In genomic region chr12:52903855-52904508, GRCh38 we compare ENCODE assay signal across 8 cellular contexts. TPM values are rescaled to one million over a fixed set of nuclear protein-coding genes. Genes with fewer than 3 reads are reported as not detected.
DNase-seq lines count a peak whose midpoint lies in the region; ATAC-seq and FAIRE-seq lines count a peak whose summit lies in the region.

No MANE protein-coding gene starts in this region.

- CTCF ChIA-PET in CD4-positive, alpha-beta memory T cell (lab: Charles Lee; ENCODE audit: partially characterized antibody) = interaction anchor here (1.4 to 2.7 kb wide), 2 partner anchors 19 to 77 kb away, joined by 4 to 9 read pairs; no protein-coding TSS in a partner anchor

- intact Hi-C loops in CD4-positive, alpha-beta memory T cell (cut with micrococcal nuclease) = no loop called here

- peak overlapping the region in 4 of 7 donors; percentile 1 to 75 (median 38) for H3K27ac Mint-ChIP-seq in CD4-positive, alpha-beta memory T cell
- peak overlapping the region in 1 of 2 donors; percentile 6 for H3K27ac Mint-ChIP-seq in activated naive CD4-positive, alpha-beta T cell treated with anti-CD3 and anti-CD28 coated beads, Interleukin-2, amount 50 U/mL, for 72 hours

- H3K27ac ChIP-seq in CD4-positive, alpha-beta memory T cell (ENCODE audit: low read depth, low read length) = no peak overlapping the region
- H3K27ac ChIP-seq in small intestine (ENCODE audit: low read depth in 1 of 2, low read length in 1 of 2) = peak overlapping the region; percentile 96 to 100

- POLR2A ChIA-PET in CD4-positive, alpha-beta memory T cell (lab: Charles Lee; ENCODE audit: partially characterized antibody) = no interaction called here

- no peaks in the 10 kb centered on the region for H3K36me3 Mint-ChIP-seq in CD4-positive, alpha-beta memory T cell
- no peaks in the 10 kb centered on the region for H3K36me3 Mint-ChIP-seq in activated naive CD4-positive, alpha-beta T cell treated with anti-CD3 and anti-CD28 coated beads, Interleukin-2, amount 50 U/mL, for 72 hours

- DNase-seq in CD4-positive, alpha-beta memory T cell = peak in 1 of 5 donors; percentile 6
- DNase-seq in NCI-H510A treated with DMSO at 0.1 percent for 48 hours (lab: John Stamatoyannopoulos, UW) (peak; percentile 70), small intestine (peak; percentile 90)
- peak in 1 of 2 donors; percentile 34 for DNase-seq in activated naive CD4-positive, alpha-beta T cell treated with anti-CD3 and anti-CD28 coated beads, Interleukin-2, amount 50 U/mL, for 72 hours (ENCODE audit: low spot score in 2 of 2)

- H3K4me3 ChIP-seq in CD4-positive, alpha-beta memory T cell (ENCODE audit: low read length in 2 of 2) = no peak overlapping the region
- peak overlapping the region; percentile 76 for H3K4me3 ChIP-seq in iPS-15b (ENCODE audit: low read depth, low read length)
- peak overlapping the region; percentile 57 to 96 for H3K4me3 ChIP-seq in small intestine (ENCODE audit: low read depth in 1 of 2, low read length in 2 of 2)

- 4 to 18% (median 9%) methylated on average over 25 to 31 of the region's 31 CpGs for WGBS in small intestine, 3 donors

- H3K36me3 ChIP-seq in CD4-positive, alpha-beta memory T cell (ENCODE audit: insufficient read depth, low read length) = no peaks in the 10 kb centered on the region
- H3K36me3 ChIP-seq in iPS-15b (ENCODE audit: control insufficient read depth, insufficient read depth, low read length) = peaks cover 33% of the 10 kb centered on the region
- H3K36me3 ChIP-seq in small intestine (ENCODE audit: control insufficient read depth in 2 of 2, insufficient read depth in 2 of 2, low read length in 2 of 2) = peaks cover 0 to 20% of the 10 kb centered on the region in 2 donors

- peak; percentile 77 for ATAC-seq in GM21786 (IDR thresholded peaks at IDR 0.05; ENCODE audit: unreplicated experiment)
- ATAC-seq in activated naive CD4-positive, alpha-beta T cell treated with anti-CD3 and anti-CD28 coated beads, Interleukin-2, amount 50 U/mL, for 72 hours = peak; percentile 39 to 66
- ATAC-seq in GM19467 (IDR thresholded peaks at IDR 0.05; ENCODE audit: unreplicated experiment) = no peak
- ATAC-seq in HG03097 (IDR thresholded peaks at IDR 0.05; ENCODE audit: low FRiP score, unreplicated experiment) = no peak

- H3K9me3 ChIP-seq in CD4-positive, alpha-beta memory T cell (ENCODE audit: control insufficient read depth in 1 of 2, low read length in 2 of 2) = no peaks in the 10 kb centered on the region
- no peaks in the 10 kb centered on the region for H3K9me3 ChIP-seq in iPS-15b (ENCODE audit: control insufficient read depth, insufficient read depth, low read length)
- no peaks in the 10 kb centered on the region for H3K9me3 ChIP-seq in small intestine (ENCODE audit: control insufficient read depth, low read depth)

- H3K27me3 Mint-ChIP-seq in CD4-positive, alpha-beta memory T cell = peaks cover 5 to 16% of the 10 kb centered on the region in 2 donors

- no peaks in the 10 kb centered on the region for H3K9me3 Mint-ChIP-seq in CD4-positive, alpha-beta memory T cell
- no peaks in the 10 kb centered on the region for H3K9me3 Mint-ChIP-seq in activated naive CD4-positive, alpha-beta T cell treated with anti-CD3 and anti-CD28 coated beads, Interleukin-2, amount 50 U/mL, for 72 hours

- peaks cover 5% of the 10 kb centered on the region for H3K4me1 ChIP-seq in CD4-positive, alpha-beta memory T cell (ENCODE audit: insufficient read depth, low read length)
- H3K4me1 ChIP-seq in iPS-15b (ENCODE audit: control insufficient read depth, insufficient read depth, low read length) (peaks cover 12% of the 10 kb centered on the region), small intestine (ENCODE audit: control insufficient read depth in 2 of 2, insufficient read depth in 1 of 2, low read depth in 1 of 2, low read length in 1 of 2) (peaks cover 0 to 12% of the 10 kb centered on the region in 2 donors)

- peaks cover 0 to 6% (median 5%) of the 10 kb centered on the region in 4 donors for H3K4me1 Mint-ChIP-seq in CD4-positive, alpha-beta memory T cell

- no peak for FAIRE-seq in small intestine (lab: Jason Lieb, UNC)

- peak overlapping the region; percentile 53 to 87 (median 77) for H3K4me3 Mint-ChIP-seq in CD4-positive, alpha-beta memory T cell

- H3K27me3 ChIP-seq in CD4-positive, alpha-beta memory T cell (ENCODE audit: insufficient read depth, low read length) = no peaks in the 10 kb centered on the region
- H3K27me3 ChIP-seq in iPS-15b (ENCODE audit: control insufficient read depth, insufficient read depth, low read length) = no peaks in the 10 kb centered on the region
- no peaks in the 10 kb centered on the region for H3K27me3 ChIP-seq in small intestine (ENCODE audit: control insufficient read depth in 2 of 2, insufficient read depth in 2 of 2, low read length in 2 of 2)

- peak overlapping the region; percentile 94 for H3K9ac ChIP-seq in iPS-15b (ENCODE audit: low read depth, low read length)

RNA-seq across cellular contexts. Expression of gene KRT8, which starts 0.9 kb away (rescaled TPM):
- total RNA-seq in CD4-positive, alpha-beta memory T cell = under 1 TPM; 0.29 to 0.91 TPM
- 1 to 10 TPM in 1 of 2 donors, under 1 TPM in 1; 0.36 to 1.1 TPM for polyA plus RNA-seq in CD4-positive, alpha-beta memory T cell
- total RNA-seq in activated naive CD4-positive, alpha-beta T cell treated with anti-CD3 and anti-CD28 coated beads, Interleukin-2, amount 50 U/mL, for 72 hours = under 1 TPM; 0.34 to 0.66 TPM
- 1,000 to 10,000 TPM; 2,417 to 3,002 (median 2,429) TPM for polyA plus RNA-seq in small intestine

RNA-seq across cellular contexts. Expression of gene KRT18, which starts 44.9 kb away (rescaled TPM):
- 1 to 10 TPM; 7.4 TPM for total RNA-seq in CD4-positive, alpha-beta memory T cell
- 1 to 10 TPM; 4.2 to 6.2 TPM for polyA plus RNA-seq in CD4-positive, alpha-beta memory T cell
- 1 to 10 TPM; 7.7 to 8.5 TPM for total RNA-seq in activated naive CD4-positive, alpha-beta T cell treated with anti-CD3 and anti-CD28 coated beads, Interleukin-2, amount 50 U/mL, for 72 hours
- 100 to 1,000 TPM; 484 to 728 (median 496) TPM for polyA plus RNA-seq in small intestine

RNA-seq across cellular contexts. Expression of gene KRT78, which starts 55.2 kb away (rescaled TPM):
- not detected for total RNA-seq in CD4-positive, alpha-beta memory T cell
- not detected for polyA plus RNA-seq in CD4-positive, alpha-beta memory T cell
- not detected for total RNA-seq in activated naive CD4-positive, alpha-beta T cell treated with anti-CD3 and anti-CD28 coated beads, Interleukin-2, amount 50 U/mL, for 72 hours
- polyA plus RNA-seq in small intestine = 1 to 10 TPM in 1 of 3 donors, under 1 TPM in 2; 0.30 to 1.8 (median 0.54) TPM

Comparison
In these comparisons a context has a peak if more than half of its experiments do, and no peak if none do; other contexts are left out.
1. H3K4me3 ChIP-seq: peak in iPS-15b (single experiment) and small intestine (2 of 2); none in CD4-positive, alpha-beta memory T cell (0 of 2).
2. ATAC-seq: peak in GM21786 (single experiment) and activated naive CD4-positive, alpha-beta T cell treated with anti-CD3 and anti-CD28 coated beads, Interleukin-2, amount 50 U/mL, for 72 hours (2 of 2); none in GM19467 (single experiment) and HG03097 (single experiment).